ENCODE assay signal across 25 cellular contexts in genomic region chr3:189076459-189076858, GRCh38.
DNase-seq lines count a peak whose midpoint lies in the region; ATAC-seq and TF ChIP-seq lines count a peak whose summit lies in the region.
"Had no signal": no experiment of that assay in that cellular context is flagged by ENCODE, and none has a peak within 500 bp of the region (broad histone marks: within the 10 kb centered on the region; RNA-seq: fewer than 3 reads in every experiment).

No MANE protein-coding gene starts in this region.

- H2AFZ ChIP-seq in SK-N-SH (ENCODE audit: low read depth): no peak overlapping the region

- no peak overlapping the region for H3K4me2 ChIP-seq in SK-N-SH
- H3K4me2 ChIP-seq: A549, KMS-11 had no signal

- no peak overlapping the region for H3K27ac Mint-ChIP-seq in activated naive CD4-positive, alpha-beta T cell treated with anti-CD3 and anti-CD28 coated beads, Interleukin-2, amount 50 U/mL, for 72 hours
- H3K27ac Mint-ChIP-seq in activated naive CD4-positive, alpha-beta T cell treated with anti-CD3 and anti-CD28 coated beads, Interleukin-2, amount 10 ng/mL, durations not matched to agents 7 days and 5 days: no peak overlapping the region
- H3K27ac Mint-ChIP-seq: CD4-positive, alpha-beta memory T cell; IgD-negative memory B cell; T-helper 2 cell treated with Interferon-gamma antibody and Interleukin-4, amounts not matched to agents 5 μg/mL and 100 μg/mL, for 36 hours had no signal

- no peaks in the 10 kb centered on the region for H3K27me3 ChIP-seq in SK-N-SH (ENCODE audit: insufficient read depth)

- TF ChIP-seq RAD21 in SK-N-SH (IDR thresholded peaks at IDR 0.05; ENCODE audit: low read length): peak; percentile 22; the same call in 1 of the 2 replicates

- no peaks in the 10 kb centered on the region for H3K9me2 ChIP-seq in SK-N-SH

- peak; percentile 50 for DNase-seq in D341Med (ENCODE audit: low spot score)
- peak; percentile 87 for DNase-seq in NCI-H1694 (lab: John Stamatoyannopoulos, UW)
- peak; percentile 75 for DNase-seq in NCI-H446 treated with DMSO at 0.1 percent for 48 hours (lab: John Stamatoyannopoulos, UW)
- DNase-seq in SK-N-SH: peak; percentile 70
- DNase-seq in activated CD4-positive, alpha-beta T cell treated with anti-CD3 and anti-CD28 coated beads, Interleukin-2, amount 50 U/mL, for 48 hours: no peak
- DNase-seq in activated naive CD4-positive, alpha-beta T cell treated with anti-CD3 and anti-CD28 coated beads, Interleukin-2, amount 50 U/mL, for 72 hours (ENCODE audit: low spot score in 2 of 2): no peak
- no peak for DNase-seq in activated naive CD4-positive, alpha-beta T cell treated with anti-CD3 and anti-CD28 coated beads, Interleukin-2, amount 10 ng/mL, durations not matched to agents 7 days and 5 days
- DNase-seq: AML-193; C1 segment of cervical spinal cord; CD4-positive, alpha-beta memory T cell; DMS53; HCEC 1CT; NCI-H1048; NCI-H510A treated with DMSO at 0.1 percent for 48 hours; Right ventricle myocardium superior; RPMI8226; T-helper 1 cell had no signal

- H4K20me1 ChIP-seq in SK-N-SH (ENCODE audit: insufficient read depth): no peaks in the 10 kb centered on the region

- H3K36me3 ChIP-seq in SK-N-SH (replicated peaks in 1 of 2; ENCODE audit: control insufficient read depth in 1 of 2, insufficient read depth in 2 of 2, low read length in 1 of 2): no peaks in the 10 kb centered on the region
- H3K36me3 ChIP-seq: SJSA1 had no signal

- WGBS in SK-N-SH (ENCODE audit: low lambda C conversion rate): 12% methylated on average over 1 of the region's 1 CpG

- no peaks in the 10 kb centered on the region; a peak in 2 of 4 replicates for H3K4me1 ChIP-seq in SK-N-SH (ENCODE audit: control insufficient read depth in 1 of 2, insufficient read depth in 2 of 2, low read depth in 1 of 2, low read length in 1 of 2)
- H3K4me1 ChIP-seq: A549, SJSA1 had no signal

- no peak for ATAC-seq in HG03460 (IDR thresholded peaks at IDR 0.05; ENCODE audit: unreplicated experiment)
- ATAC-seq in activated naive CD4-positive, alpha-beta T cell treated with anti-CD3 and anti-CD28 coated beads, Interleukin-2, amount 50 U/mL, for 72 hours: no peak
- ATAC-seq: A549, GM12878 had no signal

- H3K36me3 Mint-ChIP-seq in activated naive CD4-positive, alpha-beta T cell treated with anti-CD3 and anti-CD28 coated beads, Interleukin-2, amount 50 U/mL, for 72 hours: no peaks in the 10 kb centered on the region
- no peaks in the 10 kb centered on the region for H3K36me3 Mint-ChIP-seq in activated naive CD4-positive, alpha-beta T cell treated with anti-CD3 and anti-CD28 coated beads, Interleukin-2, amount 10 ng/mL, durations not matched to agents 7 days and 5 days
- H3K36me3 Mint-ChIP-seq: CD4-positive, alpha-beta memory T cell; IgD-negative memory B cell had no signal

- H3K27ac ChIP-seq in SK-N-SH (ENCODE audit: low read depth in 2 of 2, low read length in 1 of 2): peak overlapping the region in 1 of 2 experiments; percentile 96; a peak in 2 of 4 replicates
- H3K27ac ChIP-seq: A549, HL-60, KMS-11, SJSA1 had no signal

- peaks cover 4% of the 10 kb centered on the region for H3K27me3 Mint-ChIP-seq in activated naive CD4-positive, alpha-beta T cell treated with anti-CD3 and anti-CD28 coated beads, Interleukin-2, amount 10 ng/mL, durations not matched to agents 7 days and 5 days
- H3K27me3 Mint-ChIP-seq: CD4-positive, alpha-beta memory T cell; IgD-negative memory B cell had no signal

- H3K9me3 ChIP-seq in SK-N-SH: no peaks in the 10 kb centered on the region
- H3K9me3 ChIP-seq: A549, SJSA1 had no signal

- H3K4me3 Mint-ChIP-seq in activated naive CD4-positive, alpha-beta T cell treated with anti-CD3 and anti-CD28 coated beads, Interleukin-2, amount 10 ng/mL, durations not matched to agents 7 days and 5 days: no peak overlapping the region
- H3K4me3 Mint-ChIP-seq: CD4-positive, alpha-beta memory T cell; IgD-negative memory B cell; T-helper 2 cell treated with Interferon-gamma antibody and Interleukin-4, amounts not matched to agents 5 μg/mL and 100 μg/mL, for 36 hours had no signal

- CTCF ChIA-PET in SK-N-SH (lab: Yijun Ruan, JAX): interaction anchor here (0.6 kb wide), 1 partner anchor 45 kb away, joined by 3 read pairs; no protein-coding TSS in a partner anchor
- CTCF ChIA-PET in activated naive CD4-positive, alpha-beta T cell treated with anti-CD3 and anti-CD28 coated beads, Interleukin-2, amount 10 ng/mL, durations not matched to agents 7 days and 5 days (lab: Charles Lee): no interaction called here

- no peak overlapping the region for H3K4me3 ChIP-seq in SK-N-SH (ENCODE audit: low read depth in 2 of 2, low read length in 1 of 2)
- H3K4me3 ChIP-seq: A549, GM12878, SJSA1 had no signal

- H3K79me2 ChIP-seq in SK-N-SH (ENCODE audit: insufficient read depth): no peaks in the 10 kb centered on the region

- TF ChIP-seq CTCF in SK-N-SH (IDR thresholded peaks at IDR 0.05): no peak

- no peaks in the 10 kb centered on the region for H3K4me1 Mint-ChIP-seq in activated naive CD4-positive, alpha-beta T cell treated with anti-CD3 and anti-CD28 coated beads, Interleukin-2, amount 10 ng/mL, durations not matched to agents 7 days and 5 days
- H3K4me1 Mint-ChIP-seq: IgD-negative memory B cell had no signal

- H3F3A ChIP-seq in SK-N-SH (replicated peaks; ENCODE audit: insufficient read depth): no peaks in the 10 kb centered on the region

- POLR2A ChIA-PET in SK-N-SH (lab: Yijun Ruan, JAX): no interaction called here

- TF ChIP-seq EP300 in SK-N-SH (IDR thresholded peaks at IDR 0.05; ENCODE audit: borderline replicate concordance in 1 of 2, low read depth in 1 of 2, low read length in 1 of 2): peak in 1 of 2 experiments; percentile 92; a peak in 2 of 4 replicates

- H3K9me3 Mint-ChIP-seq in activated naive CD4-positive, alpha-beta T cell treated with anti-CD3 and anti-CD28 coated beads, Interleukin-2, amount 50 U/mL, for 72 hours: no peaks in the 10 kb centered on the region
- H3K9me3 Mint-ChIP-seq in activated naive CD4-positive, alpha-beta T cell treated with anti-CD3 and anti-CD28 coated beads, Interleukin-2, amount 10 ng/mL, durations not matched to agents 7 days and 5 days: no peaks in the 10 kb centered on the region
- H3K9me3 Mint-ChIP-seq: CD4-positive, alpha-beta memory T cell; T-helper 2 cell treated with Interferon-gamma antibody and Interleukin-4, amounts not matched to agents 5 μg/mL and 100 μg/mL, for 36 hours had no signal

- no peak overlapping the region for H3K9ac ChIP-seq in SK-N-SH
- H3K9ac ChIP-seq: KMS-11 had no signal

TF ChIP-seq in SK-N-SH, 30 proteins besides CTCF, POLR2A, EP300 and RAD21:
- TF ChIP-seq YY1 (IDR thresholded peaks at IDR 0.05; ENCODE audit: low read depth): no peak
- TF ChIP-seq RCOR1 (IDR thresholded peaks at IDR 0.05; ENCODE audit: low read length): peak; percentile 56
- TF ChIP-seq IRF3 (IDR thresholded peaks at IDR 0.05; ENCODE audit: low read depth, low read length): no peak
- no peak for TF ChIP-seq SMC3 (IDR thresholded peaks at IDR 0.05; ENCODE audit: low read depth, low read length)
- peak; percentile 18; the same call in 1 of the 2 replicates for TF ChIP-seq TCF12 (IDR thresholded peaks at IDR 0.05)
- TF ChIP-seq MXI1 (IDR thresholded peaks at IDR 0.05; ENCODE audit: low read depth, low read length): peak; percentile 38; the same call in 1 of the 2 replicates
- TF ChIP-seq FOSL2 (IDR thresholded peaks at IDR 0.05; ENCODE audit: borderline replicate concordance, low read depth): no peak
- TF ChIP-seq GATA2 (CRISPR knock-in tag; IDR thresholded peaks at IDR 0.05): peak; percentile 67
- TF ChIP-seq RXRA (IDR thresholded peaks at IDR 0.05; ENCODE audit: borderline replicate concordance, low read depth): no peak
- TF ChIP-seq RFX5 (IDR thresholded peaks at IDR 0.05; ENCODE audit: low read length): no peak

Comparison
In these comparisons a context has a peak if more than half of its experiments do, and no peak if none do; other contexts are left out.
1. DNase-seq: peak in D341Med (single experiment), NCI-H1694 (single experiment), NCI-H446 treated with DMSO at 0.1 percent for 48 hours (single experiment) and SK-N-SH (single experiment); none in activated CD4-positive, alpha-beta T cell treated with anti-CD3 and anti-CD28 coated beads, Interleukin-2, amount 50 U/mL, for 48 hours (0 of 2), activated naive CD4-positive, alpha-beta T cell treated with anti-CD3 and anti-CD28 coated beads, Interleukin-2, amount 50 U/mL, for 72 hours (0 of 2) and activated naive CD4-positive, alpha-beta T cell treated with anti-CD3 and anti-CD28 coated beads, Interleukin-2, amount 10 ng/mL, durations not matched to agents 7 days and 5 days (single experiment).